In genomic region chr12:49621651-49622500, GRCh38 we compare ENCODE assay signal across 7 cellular contexts. TPM values are rescaled to one million over a fixed set of nuclear protein-coding genes. Genes with fewer than 3 reads are reported as not detected.
DNase-seq lines count a peak whose midpoint lies in the region; ATAC-seq, FAIRE-seq and TF ChIP-seq lines count a peak whose summit lies in the region.

No MANE protein-coding gene starts in this region.

- peaks cover 0 to 16% (median 9%) of the 10 kb centered on the region in 4 donors for H3K4me1 ChIP-seq in Peyer's patch
- peaks cover 11 to 50% (median 20%) of the 10 kb centered on the region in 3 donors for H3K4me1 ChIP-seq in esophagus squamous epithelium

- ATAC-seq in GM19395 (IDR thresholded peaks at IDR 0.05; ENCODE audit: unreplicated experiment) = peak; percentile 34
- ATAC-seq in sciatic nerve = peak; percentile 34

- TF ChIP-seq CTCF in Peyer's patch (IDR thresholded peaks at IDR 0.05) = no peak
- no peak for TF ChIP-seq CTCF in esophagus squamous epithelium (IDR thresholded peaks at IDR 0.05)

- no peaks in the 10 kb centered on the region for H3K9me3 ChIP-seq in Peyer's patch
- no peaks in the 10 kb centered on the region for H3K9me3 ChIP-seq in esophagus squamous epithelium

- H3K27ac ChIP-seq in Peyer's patch (peak overlapping the region in 3 of 4 donors; percentile 16 to 80 (median 79)), esophagus squamous epithelium (peak overlapping the region; percentile 70 to 92 (median 88))

- H3K27me3 ChIP-seq in Peyer's patch = no peaks in the 10 kb centered on the region
- no peaks in the 10 kb centered on the region for H3K27me3 ChIP-seq in esophagus squamous epithelium

- H3K36me3 ChIP-seq in Peyer's patch (no peaks in the 10 kb centered on the region), esophagus squamous epithelium (no peaks in the 10 kb centered on the region)

- no peak for FAIRE-seq in RCC 7860 (lab: Jason Lieb, UNC)

- TF ChIP-seq POLR2A in Peyer's patch (IDR thresholded peaks at IDR 0.05) = no peak
- TF ChIP-seq POLR2A in esophagus squamous epithelium (IDR thresholded peaks at IDR 0.05) = no peak

- DNase-seq in Peyer's patch = no peak
- no peak for DNase-seq in esophagus squamous epithelium (lab: John Stamatoyannopoulos, UW)
- no peak for DNase-seq in sciatic nerve (ENCODE audit: low spot score)
- DNase-seq in RCC 7860 (ENCODE audit: low spot score) = no peak
- DNase-seq in 8988T = no peak
- DNase-seq in kidney glomerular epithelial cell (lab: John Stamatoyannopoulos, UW) = no peak

- 4 to 5% methylated on average over 17 to 33 of the region's 33 CpGs for WGBS in esophagus squamous epithelium, 2 donors

- intact Hi-C loops in esophagus squamous epithelium (cut with DNase I) (no loop called here), sciatic nerve (cut with DNase I) (no loop called here)

- H3K4me3 ChIP-seq in Peyer's patch (peak overlapping the region; percentile 52 to 73 (median 68)), esophagus squamous epithelium (peak overlapping the region; percentile 47 to 72 (median 60))

RNA-seq across cellular contexts. Expression of gene PRPF40B, which starts 1.5 kb away (rescaled TPM):
- total RNA-seq in Peyer's patch (10 to 100 TPM in 3 of 4 donors, 1 to 10 TPM in 1; 3.7 to 18.2 (median 15.5) TPM), esophagus squamous epithelium (10 to 100 TPM in 2 of 4 donors, 1 to 10 TPM in 2; 5.2 to 14.5 (median 10.2) TPM), sciatic nerve (37.9 TPM)

RNA-seq across cellular contexts. Expression of gene FAM186B, which starts 16.4 kb away (rescaled TPM):
- total RNA-seq in Peyer's patch (1 to 10 TPM in 1 of 4 donors, under 1 TPM in 1, not detected in 2; 0.35 to 1.0 TPM), esophagus squamous epithelium (1 to 10 TPM in 1 of 4 donors, under 1 TPM in 1, not detected in 2; 0.19 to 1.1 TPM), sciatic nerve (0.36 TPM)

RNA-seq across cellular contexts. Expression of gene MCRS1, which starts 53.9 kb away (rescaled TPM):
- total RNA-seq in Peyer's patch (100 to 1,000 TPM in 1 of 4 donors, 10 to 100 TPM in 3; 68.0 to 107 (median 85.6) TPM), esophagus squamous epithelium (10 to 100 TPM; 38.8 to 54.2 (median 45.0) TPM), sciatic nerve (39.3 TPM)
